ENCODE assay signal across 33 cellular contexts in the genomic region with DNA sequence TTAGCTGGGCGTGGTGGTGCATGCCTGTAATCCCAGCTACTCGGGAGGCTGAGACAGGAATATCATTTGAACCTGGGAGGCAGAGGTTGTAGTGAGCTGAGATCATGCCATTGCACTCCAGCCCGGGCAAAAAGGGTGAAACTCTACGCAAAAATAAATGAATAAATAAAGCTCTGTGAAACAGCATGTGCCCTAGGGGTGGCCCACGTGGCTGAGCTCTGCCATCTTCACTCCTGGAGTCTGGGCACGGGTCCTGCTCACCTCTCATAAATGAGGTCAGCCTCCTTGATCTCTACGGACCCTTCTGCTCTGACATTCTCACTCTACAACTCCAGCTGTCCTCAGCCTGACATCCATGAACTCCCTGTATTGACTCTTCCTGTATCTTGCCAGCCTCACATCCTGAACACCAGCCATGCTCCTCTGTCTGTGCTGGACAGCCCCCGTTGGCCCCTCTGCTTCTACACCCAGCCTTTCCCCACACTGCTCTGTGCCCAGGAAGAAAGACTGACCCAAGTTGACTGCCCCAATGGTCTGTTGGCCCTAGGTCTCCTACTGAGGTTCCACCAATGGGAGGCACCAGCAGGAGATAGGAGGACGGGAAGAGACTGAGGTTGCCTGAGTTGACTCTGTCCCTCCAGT. TPM values are rescaled to one million over a fixed set of nuclear protein-coding genes. Genes with fewer than 3 reads are reported as not detected.
"Had no signal": no experiment of that assay in that cellular context is flagged by ENCODE, and none has a peak within 500 bp of the region (broad histone marks: within the 10 kb centered on the region; RNA-seq: fewer than 3 reads in every experiment).

No MANE protein-coding gene starts in this region.

- H3K4me3 Mint-ChIP-seq: activated B cell treated with CpG ODN at 0.5 μM for 24 hours; activated CD4-positive, alpha-beta memory T cell treated with anti-CD3 and anti-CD28 coated beads, Interleukin-2, amount 10 ng/mL, durations not matched to agents 7 days and 5 days; activated CD4-positive, alpha-beta T cell treated with anti-CD3 and anti-CD28 coated beads for 36 hours; activated CD4-positive, alpha-beta T cell treated with anti-CD3 and anti-CD28 coated beads, Interleukin-2, amount 10 ng/mL, durations not matched to agents 24 days and 14 days; activated naive CD4-positive, alpha-beta T cell treated with anti-CD3 and anti-CD28 coated beads, Interleukin-2, amount 10 ng/mL, durations not matched to agents 7 days and 5 days; activated naive CD8-positive, alpha-beta T cell treated with anti-CD3 and anti-CD28 coated beads, Interleukin-2, amount 10 ng/mL, durations not matched to agents 7 days and 5 days; activated T-cell treated with anti-CD3 and anti-CD28 coated beads, Interleukin-2, amount 50 U/mL, for 24 hours; activated T-cell treated with anti-CD3 and anti-CD28 coated beads, Interleukin-2, amount 50 U/mL, for 72 hours; brain; endodermal cell; T-helper 17 cell; T-helper 2 cell treated with Interferon-gamma antibody and Interleukin-4, amounts not matched to agents 5 μg/mL and 100 μg/mL, for 36 hours had no signal

- H3K9me3 ChIP-seq: ascending aorta, breast epithelium, colonic mucosa, esophagus muscularis mucosa, gastroesophageal sphincter, heart right ventricle had no signal

- H3K4me1 ChIP-seq: ascending aorta, breast epithelium, colonic mucosa, gastroesophageal sphincter had no signal

- H3K36me3 ChIP-seq: ascending aorta, breast epithelium, cardiac muscle cell, colonic mucosa, gastroesophageal sphincter, heart right ventricle, WERI-Rb-1 had no signal

- H3K27me3 Mint-ChIP-seq: activated B cell treated with CpG ODN at 0.5 μM for 24 hours; activated CD4-positive, alpha-beta T cell treated with anti-CD3 and anti-CD28 coated beads for 36 hours; activated T-cell treated with anti-CD3 and anti-CD28 coated beads, Interleukin-2, amount 50 U/mL, for 24 hours; brain; T-helper 17 cell had no signal

- H3K27ac Mint-ChIP-seq: activated B cell treated with CpG ODN at 0.5 μM for 24 hours; activated CD4-positive, alpha-beta memory T cell treated with anti-CD3 and anti-CD28 coated beads, Interleukin-2, amount 10 ng/mL, durations not matched to agents 7 days and 5 days; activated CD4-positive, alpha-beta T cell treated with anti-CD3 and anti-CD28 coated beads for 36 hours; activated CD4-positive, alpha-beta T cell treated with anti-CD3 and anti-CD28 coated beads, Interleukin-2, amount 10 ng/mL, durations not matched to agents 24 days and 14 days; activated naive CD4-positive, alpha-beta T cell treated with anti-CD3 and anti-CD28 coated beads, Interleukin-2, amount 10 ng/mL, durations not matched to agents 7 days and 5 days; activated naive CD4-positive, alpha-beta T cell treated with anti-CD3 and anti-CD28 coated beads, Interleukin-2, amount 50 U/mL, for 72 hours; activated naive CD8-positive, alpha-beta T cell treated with anti-CD3 and anti-CD28 coated beads, Interleukin-2, amount 10 ng/mL, durations not matched to agents 7 days and 5 days; activated T-cell treated with anti-CD3 and anti-CD28 coated beads, Interleukin-2, amount 50 U/mL, for 24 hours; activated T-cell treated with anti-CD3 and anti-CD28 coated beads, Interleukin-2, amount 50 U/mL, for 72 hours; endodermal cell; T-helper 17 cell; T-helper 2 cell treated with Interferon-gamma antibody and Interleukin-4, amounts not matched to agents 5 μg/mL and 100 μg/mL, for 36 hours had no signal

- ATAC-seq: activated CD4-positive, alpha-beta T cell treated with anti-CD3 and anti-CD28 coated beads for 36 hours; activated CD4-positive, CD25-positive, alpha-beta regulatory T cell treated with anti-CD3 and anti-CD28 coated beads, Interleukin-2, amount 50 U/mL, for 24 hours; activated naive CD4-positive, alpha-beta T cell treated with anti-CD3 and anti-CD28 coated beads, Interleukin-2, amount 50 U/mL, for 72 hours; activated T-cell treated with anti-CD3 and anti-CD28 coated beads, Interleukin-2, amount 50 U/mL, for 72 hours; foreskin keratinocyte; gastroesophageal sphincter; heart right ventricle; T-helper 17 cell had no signal

- H3K4me3 ChIP-seq: ascending aorta, breast epithelium, cardiac muscle cell, colonic mucosa, esophagus muscularis mucosa, gastroesophageal sphincter, heart right ventricle had no signal

- DNase-seq: activated B cell treated with CpG ODN at 0.5 μM for 24 hours; activated CD4-positive, alpha-beta memory T cell treated with anti-CD3 and anti-CD28 coated beads, Interleukin-2, amount 10 ng/mL, durations not matched to agents 7 days and 5 days; activated CD4-positive, alpha-beta T cell treated with anti-CD3 and anti-CD28 coated beads for 36 hours; activated CD4-positive, alpha-beta T cell treated with anti-CD3 and anti-CD28 coated beads, Interleukin-2, amount 10 ng/mL, durations not matched to agents 24 days and 14 days; activated CD8-positive, alpha-beta memory T cell treated with anti-CD3 and anti-CD28 coated beads, Interleukin-2, amount 50 U/mL, for 48 hours; activated gamma-delta T cell; activated naive CD4-positive, alpha-beta T cell; activated naive CD4-positive, alpha-beta T cell treated with anti-CD3 and anti-CD28 coated beads, Interleukin-2, amount 10 ng/mL, durations not matched to agents 7 days and 5 days; activated naive CD8-positive, alpha-beta T cell treated with anti-CD3 and anti-CD28 coated beads, Interleukin-2, amount 10 ng/mL, durations not matched to agents 7 days and 5 days; activated T-cell treated with anti-CD3 and anti-CD28 coated beads for 4 hours; activated T-cell treated with anti-CD3 and anti-CD28 coated beads, Interleukin-2, amount 50 U/mL, for 24 hours; activated T-cell treated with anti-CD3 and anti-CD28 coated beads, Interleukin-2, amount 50 U/mL, for 72 hours; central memory CD4-positive, alpha-beta T cell; cerebellar nuclear complex; colonic mucosa; effector memory CD4-positive, alpha-beta T cell; endodermal cell; erythroblast; foreskin keratinocyte; heart right ventricle; T-helper 1 cell; T-helper 17 cell; T1000; WERI-Rb-1 had no signal

- H3K9me3 Mint-ChIP-seq: activated B cell treated with CpG ODN at 0.5 μM for 24 hours; activated CD4-positive, alpha-beta memory T cell treated with anti-CD3 and anti-CD28 coated beads, Interleukin-2, amount 10 ng/mL, durations not matched to agents 7 days and 5 days; activated CD4-positive, alpha-beta T cell treated with anti-CD3 and anti-CD28 coated beads, Interleukin-2, amount 10 ng/mL, durations not matched to agents 24 days and 14 days; activated naive CD4-positive, alpha-beta T cell treated with anti-CD3 and anti-CD28 coated beads, Interleukin-2, amount 10 ng/mL, durations not matched to agents 7 days and 5 days; activated naive CD4-positive, alpha-beta T cell treated with anti-CD3 and anti-CD28 coated beads, Interleukin-2, amount 50 U/mL, for 72 hours; activated naive CD8-positive, alpha-beta T cell treated with anti-CD3 and anti-CD28 coated beads, Interleukin-2, amount 10 ng/mL, durations not matched to agents 7 days and 5 days; activated T-cell treated with anti-CD3 and anti-CD28 coated beads, Interleukin-2, amount 50 U/mL, for 24 hours; activated T-cell treated with anti-CD3 and anti-CD28 coated beads, Interleukin-2, amount 50 U/mL, for 72 hours; brain; T-helper 2 cell treated with Interferon-gamma antibody and Interleukin-4, amounts not matched to agents 5 μg/mL and 100 μg/mL, for 36 hours had no signal

- H3K36me3 Mint-ChIP-seq: activated naive CD4-positive, alpha-beta T cell treated with anti-CD3 and anti-CD28 coated beads, Interleukin-2, amount 10 ng/mL, durations not matched to agents 7 days and 5 days; activated naive CD4-positive, alpha-beta T cell treated with anti-CD3 and anti-CD28 coated beads, Interleukin-2, amount 50 U/mL, for 72 hours; activated naive CD8-positive, alpha-beta T cell treated with anti-CD3 and anti-CD28 coated beads, Interleukin-2, amount 10 ng/mL, durations not matched to agents 7 days and 5 days had no signal

- H3K27ac ChIP-seq: ascending aorta, breast epithelium, cardiac muscle cell, colonic mucosa, esophagus muscularis mucosa, foreskin keratinocyte, gastroesophageal sphincter, heart right ventricle, WERI-Rb-1 had no signal

- H3K27me3 ChIP-seq: ascending aorta, breast epithelium, cardiac muscle cell, colonic mucosa, esophagus muscularis mucosa, foreskin keratinocyte, gastroesophageal sphincter, heart right ventricle had no signal

- H3K4me1 Mint-ChIP-seq: activated B cell treated with CpG ODN at 0.5 μM for 24 hours; activated CD4-positive, alpha-beta T cell treated with anti-CD3 and anti-CD28 coated beads for 36 hours had no signal

RNA-seq across cellular contexts. Expression of gene CPNE5, which starts 21.9 kb away (rescaled TPM):
- total RNA-seq: foreskin keratinocyte had no signal
